ENCODE assay signal across 12 cellular contexts in genomic region chr17:60372790-60373483, GRCh38. TPM values are rescaled to one million over a fixed set of nuclear protein-coding genes. Genes with fewer than 3 reads are reported as not detected.
A peak's percentile ranks its signal among the peaks of the same experiment; 100 is the strongest.
DNase-seq lines count a peak whose midpoint lies in the region; ATAC-seq, FAIRE-seq and TF ChIP-seq lines count a peak whose summit lies in the region.
"Had no signal": no experiment of that assay in that cellular context is flagged by ENCODE, and none has a peak within 500 bp of the region (broad histone marks: within the 10 kb centered on the region; RNA-seq: fewer than 3 reads in every experiment).

No MANE protein-coding gene starts in this region.

- H3K27ac ChIP-seq in SK-N-SH (ENCODE audit: low read depth in 2 of 2, low read length in 1 of 2) = peak overlapping the region in 1 of 2 experiments; percentile 70; a peak in 2 of 4 replicates
- H3K27ac ChIP-seq in foreskin keratinocyte = peak overlapping the region; percentile 93
- H3K27ac ChIP-seq in upper lobe of right lung = no peak overlapping the region
- H3K27ac ChIP-seq: colonic mucosa, SK-N-MC, thoracic aorta had no signal

- H3K4me3 ChIP-seq in SK-N-SH (ENCODE audit: low read depth in 2 of 2, low read length in 1 of 2) = peak overlapping the region in 1 of 2 experiments; percentile 9; a peak in 1 of 4 replicates
- H3K4me3 ChIP-seq in upper lobe of right lung = no peak overlapping the region
- H3K4me3 ChIP-seq: colonic mucosa, SK-N-MC, thoracic aorta had no signal

- H3K4me1 ChIP-seq in SK-N-SH (ENCODE audit: control insufficient read depth in 1 of 2, insufficient read depth in 2 of 2, low read depth in 1 of 2, low read length in 1 of 2) (no peaks in the 10 kb centered on the region), foreskin keratinocyte (peaks cover 15% of the 10 kb centered on the region), upper lobe of right lung (peaks cover 10% of the 10 kb centered on the region)
- H3K4me1 ChIP-seq: colonic mucosa had no signal

- H2AFZ ChIP-seq in SK-N-SH (ENCODE audit: low read depth) = no peak overlapping the region

- peaks cover 33% of the 10 kb centered on the region for H4K20me1 ChIP-seq in SK-N-SH (ENCODE audit: insufficient read depth)

- WGBS in SK-N-SH (ENCODE audit: low lambda C conversion rate) = 80% methylated on average over 6 of the region's 6 CpGs

- no peaks in the 10 kb centered on the region for H3K27me3 ChIP-seq in SK-N-SH (ENCODE audit: insufficient read depth)
- H3K27me3 ChIP-seq in foreskin keratinocyte = no peaks in the 10 kb centered on the region
- no peaks in the 10 kb centered on the region for H3K27me3 ChIP-seq in upper lobe of right lung
- H3K27me3 ChIP-seq: colonic mucosa had no signal

- peaks cover 94% of the 10 kb centered on the region for H3K79me2 ChIP-seq in SK-N-SH (ENCODE audit: insufficient read depth)

- CTCF ChIA-PET in SK-N-SH (lab: Yijun Ruan, JAX) = interaction anchor here (0.6 to 1.5 kb wide), 4 partner anchors 26 to 585 kb away, joined by 3 to 4 read pairs (median 3); no protein-coding TSS in a partner anchor

- in situ Hi-C loops in ACHN (cut with HindIII; ENCODE audit: low pct_ligation_motif_present, low pct_unique_long_range_greater_than_20kb, low sequenced_read_pairs) = no loop called here

- no peaks in the 10 kb centered on the region for H3K9me2 ChIP-seq in SK-N-SH

- DNase-seq in ACHN = peak; percentile 58
- DNase-seq in H54 (ENCODE audit: insufficient read length, low spot score) = peak; percentile 47
- DNase-seq in SK-N-SH = no peak
- DNase-seq in foreskin keratinocyte = peak; percentile 68 to 86
- DNase-seq in upper lobe of right lung = no peak
- no peak for DNase-seq in stimulated activated CD8-positive, alpha-beta memory T cell treated with anti-CD3 and anti-CD28 coated beads, Interleukin-4, amount 100 ng/mL, for 48 hours
- DNase-seq in left ventricle myocardium superior = no peak
- DNase-seq: colonic mucosa, NCI-H2081 treated with DMSO at 0.1 percent for 48 hours had no signal

- H3K9me3 ChIP-seq in SK-N-SH = no peaks in the 10 kb centered on the region
- no peaks in the 10 kb centered on the region for H3K9me3 ChIP-seq in upper lobe of right lung
- H3K9me3 ChIP-seq: colonic mucosa, thoracic aorta had no signal

- intact Hi-C loops in upper lobe of right lung (cut with DNase I) (no loop called here), left ventricle myocardium superior (cut with micrococcal nuclease) (no loop called here)

- no peak overlapping the region for H3K9ac ChIP-seq in SK-N-SH

- no peak for TF ChIP-seq POLR2A in H54 (IDR thresholded peaks at IDR 0.05; ENCODE audit: low read depth, low read length)

- peak overlapping the region; percentile 42; the same call in 1 of the 2 replicates for H3K4me2 ChIP-seq in SK-N-SH

- no peak for TF ChIP-seq RAD21 in SK-N-SH (IDR thresholded peaks at IDR 0.05; ENCODE audit: low read length)

- H3K36me3 ChIP-seq in SK-N-SH (replicated peaks in 1 of 2; ENCODE audit: control insufficient read depth in 1 of 2, insufficient read depth in 2 of 2, low read length in 1 of 2) (peaks cover 3 to 31% of the 10 kb centered on the region in 2 experiments), upper lobe of right lung (no peaks in the 10 kb centered on the region)
- H3K36me3 ChIP-seq: colonic mucosa, thoracic aorta had no signal

- H3F3A ChIP-seq in SK-N-SH (replicated peaks; ENCODE audit: insufficient read depth) = peaks cover 6% of the 10 kb centered on the region

- POLR2A ChIA-PET in SK-N-SH (lab: Yijun Ruan, JAX) = no interaction called here

- TF ChIP-seq EP300 in SK-N-SH (IDR thresholded peaks at IDR 0.05; ENCODE audit: borderline replicate concordance in 1 of 2, low read depth in 1 of 2, low read length in 1 of 2) = no peak

- ATAC-seq in foreskin keratinocyte (peak; percentile 100), upper lobe of right lung (no peak), left ventricle myocardium superior (no peak), GM19351 (IDR thresholded peaks at IDR 0.05; ENCODE audit: unreplicated experiment) (no peak)

- TF ChIP-seq CTCF in SK-N-SH (IDR thresholded peaks at IDR 0.05) = no peak
- no peak for TF ChIP-seq CTCF in foreskin keratinocyte (conservative IDR thresholded peaks at IDR 0.05)
- no peak for TF ChIP-seq CTCF in upper lobe of right lung (IDR thresholded peaks at IDR 0.05)

- peak; percentile 91 for FAIRE-seq in H54 (lab: Jason Lieb, UNC)

TF ChIP-seq in SK-N-SH, 30 proteins besides CTCF, POLR2A, EP300 and RAD21:
- no peak for TF ChIP-seq TEAD4 (IDR thresholded peaks at IDR 0.05; ENCODE audit: borderline replicate concordance, insufficient read depth)
- TF ChIP-seq JUND (IDR thresholded peaks at IDR 0.05) = peak; percentile 37
- no peak for TF ChIP-seq ZBTB33 (IDR thresholded peaks at IDR 0.05; ENCODE audit: borderline replicate concordance, low read depth)
- TF ChIP-seq FOSL2 (IDR thresholded peaks at IDR 0.05; ENCODE audit: borderline replicate concordance, low read depth) = peak; percentile 81

RNA-seq across cellular contexts. Expression of gene USP32, which starts 19.0 kb away (rescaled TPM):
- polyA plus RNA-seq in SK-N-SH (2012; rRNA removed) (25.6 and 31.8 TPM in 2 replicates), foreskin keratinocyte (12.3 and 13.7 TPM in 2 replicates)
- 28.9 and 29.8 TPM in 2 replicates for polyA plus RNA-seq in SK-N-SH (2012; cell fraction: cytosol; rRNA removed)
- 37.3 and 52.2 TPM in 2 replicates for polyA plus RNA-seq in SK-N-SH (2012; cell fraction: nucleus; rRNA removed)
- total RNA-seq in foreskin keratinocyte (45.0 and 48.2 TPM in 2 replicates), upper lobe of right lung (72.4 TPM), left ventricle myocardium superior (26.2 TPM)

RNA-seq across cellular contexts. Expression of gene CHCT1, which starts 49.4 kb away (rescaled TPM):
- polyA plus RNA-seq in SK-N-SH (2012; rRNA removed) (not detected in 2 replicates), foreskin keratinocyte (not detected in 2 replicates)
- polyA plus RNA-seq in SK-N-SH (2012; cell fraction: cytosol; rRNA removed) = not detected in 2 replicates
- polyA plus RNA-seq in SK-N-SH (2012; cell fraction: nucleus; rRNA removed) = not detected in 2 replicates
- total RNA-seq in foreskin keratinocyte (not detected in 2 replicates), upper lobe of right lung (not detected), left ventricle myocardium superior (not detected)
- total RNA-seq: colonic mucosa, thoracic aorta had no signal

Comparison
In these comparisons a context has a peak if more than half of its experiments do, and no peak if none do; other contexts are left out.
1. DNase-seq: peak in ACHN (single experiment), H54 (single experiment) and foreskin keratinocyte (2 of 2); none in SK-N-SH (single experiment), upper lobe of right lung (single experiment), stimulated activated CD8-positive, alpha-beta memory T cell treated with anti-CD3 and anti-CD28 coated beads, Interleukin-4, amount 100 ng/mL, for 48 hours (single experiment) and left ventricle myocardium superior (single experiment).